Comparison of ENCODE assay signal across 21 cellular contexts in the genomic region with DNA sequence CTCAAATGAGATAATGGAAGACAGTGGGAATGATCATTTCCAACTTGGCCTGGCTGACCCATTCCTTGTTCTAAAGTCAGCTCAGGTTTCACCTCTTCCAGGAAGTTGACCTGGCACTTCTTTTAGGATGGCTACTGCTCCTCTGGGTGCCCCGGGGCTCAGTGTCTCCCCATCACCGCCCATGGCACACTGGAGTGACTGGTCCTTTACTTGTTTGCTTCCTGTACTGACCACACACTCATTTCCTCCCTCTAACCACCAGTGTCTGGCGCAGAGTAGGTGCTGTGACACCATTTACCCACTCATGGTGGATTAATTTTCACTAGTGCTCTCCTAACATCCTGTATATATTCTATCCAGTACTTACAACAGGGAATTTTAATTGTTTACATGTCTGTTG.
DNase-seq lines count a peak whose midpoint lies in the region; TF ChIP-seq lines count a peak whose summit lies in the region.
"Had no signal": no experiment of that assay in that cellular context is flagged by ENCODE, and none has a peak within 500 bp of the region (broad histone marks: within the 10 kb centered on the region; RNA-seq: fewer than 3 reads in every experiment).

No MANE protein-coding gene starts in this region.

- peaks cover 28% of the 10 kb centered on the region for H3K4me1 Mint-ChIP-seq in activated naive CD8-positive, alpha-beta T cell treated with anti-CD3 and anti-CD28 coated beads for 36 hours
- peaks cover 10% of the 10 kb centered on the region for H3K4me1 Mint-ChIP-seq in nephron progenitor cell
- H3K4me1 Mint-ChIP-seq: GM23338, IgD-negative memory B cell had no signal

- H3K36me3 Mint-ChIP-seq in activated naive CD8-positive, alpha-beta T cell treated with anti-CD3 and anti-CD28 coated beads for 36 hours, result peaks cover 28% of the 10 kb centered on the region
- H3K36me3 Mint-ChIP-seq in nephron progenitor cell (ENCODE audit: low read depth), result peaks cover 69% of the 10 kb centered on the region

- H4K20me1 ChIP-seq in BLaER1 treated with 17β-estradiol and CSF1 and Interleukin-3, amounts not matched to agents 10 nM and 100 nM, result no peaks in the 10 kb centered on the region

- no peaks in the 10 kb centered on the region for H3K27me3 ChIP-seq in BLaER1 treated with 17β-estradiol and CSF1 and Interleukin-3, amounts not matched to agents 10 nM and 100 nM
- H3K27me3 ChIP-seq: Peyer's patch, SJCRH30 had no signal

- H3K9me3 Mint-ChIP-seq in activated naive CD8-positive, alpha-beta T cell treated with anti-CD3 and anti-CD28 coated beads for 36 hours, result no peaks in the 10 kb centered on the region
- no peaks in the 10 kb centered on the region for H3K9me3 Mint-ChIP-seq in nephron progenitor cell
- H3K9me3 Mint-ChIP-seq: activated CD4-positive, alpha-beta T cell treated with anti-CD3 and anti-CD28 coated beads, Interleukin-2, amount 10 ng/mL, durations not matched to agents 7 days and 5 days; GM23338; IgD-negative memory B cell; naive B cell had no signal

- no peaks in the 10 kb centered on the region for H3K27me3 Mint-ChIP-seq in activated naive CD8-positive, alpha-beta T cell treated with anti-CD3 and anti-CD28 coated beads for 36 hours
- no peaks in the 10 kb centered on the region for H3K27me3 Mint-ChIP-seq in nephron progenitor cell (ENCODE audit: low read depth, poor library complexity)
- H3K27me3 Mint-ChIP-seq: activated CD4-positive, alpha-beta T cell treated with anti-CD3 and anti-CD28 coated beads, Interleukin-2, amount 10 ng/mL, durations not matched to agents 7 days and 5 days; activated CD8-positive, alpha-beta memory T cell treated with anti-CD3 and anti-CD28 coated beads, Interleukin-2, amount 10 ng/mL, durations not matched to agents 7 days and 5 days; IgD-negative memory B cell; naive B cell had no signal

- no peak overlapping the region for H3K4me3 ChIP-seq in BLaER1 treated with 17β-estradiol and CSF1 and Interleukin-3, amounts not matched to agents 10 nM and 100 nM
- H3K4me3 ChIP-seq: GM23338, Peyer's patch, SJCRH30 had no signal

- DNase-seq in ELR (ENCODE audit: low read depth) (peak; percentile 56), nephron progenitor cell (no peak), AG08396 (ENCODE audit: low spot score) (no peak)
- no peak for DNase-seq in activated naive CD8-positive, alpha-beta T cell treated with anti-CD3 and anti-CD28 coated beads for 36 hours
- DNase-seq in activated effector memory CD4-positive, alpha-beta T cell treated with anti-CD3 and anti-CD28 coated beads, Interleukin-2, amount 50 U/mL, for 16 hours, result no peak
- DNase-seq in stimulated activated CD4-positive, alpha-beta T cell treated with anti-CD3 and anti-CD28 coated beads, Interleukin-15, amount 100 ng/mL, for 24 hours, result no peak
- DNase-seq: activated CD4-positive, alpha-beta T cell treated with anti-CD3 and anti-CD28 coated beads, Interleukin-2, amount 10 ng/mL, durations not matched to agents 7 days and 5 days; activated CD8-positive, alpha-beta memory T cell treated with anti-CD3 and anti-CD28 coated beads, Interleukin-2, amount 10 ng/mL, durations not matched to agents 7 days and 5 days; DMS79; head of caudate nucleus; left cardiac atrium; mesendoderm; naive B cell; NCI-H1417; NCI-H2081 treated with DMSO at 0.1 percent for 48 hours; NCI-H446 treated with DMSO at 0.1 percent for 48 hours; Peyer's patch; SJCRH30 had no signal

- peak overlapping the region in 4 of 11 experiments; percentile 4 to 87 (median 83); a peak in 4 of 22 replicates for H3K9ac ChIP-seq in BLaER1 treated with 17β-estradiol and CSF1 and Interleukin-3, amounts not matched to agents 10 nM and 100 nM

- H3K4me1 ChIP-seq in BLaER1 treated with 17β-estradiol and CSF1 and Interleukin-3, amounts not matched to agents 10 nM and 100 nM, result peaks cover 39 to 65% (median 60%) of the 10 kb centered on the region in 10 experiments
- H3K4me1 ChIP-seq: Peyer's patch had no signal

- H3K27ac ChIP-seq in BLaER1 treated with 17β-estradiol and CSF1 and Interleukin-3, amounts not matched to agents 10 nM and 100 nM, result peak overlapping the region in 9 of 11 experiments; percentile 70 to 93 (median 80); a peak in 18 of 22 replicates
- H3K27ac ChIP-seq: Peyer's patch, SJCRH30 had no signal

- H3K4me2 ChIP-seq in BLaER1 treated with 17β-estradiol and CSF1 and Interleukin-3, amounts not matched to agents 10 nM and 100 nM, result peak overlapping the region; percentile 80 to 96 (median 92)
- H3K4me2 ChIP-seq: GM23338 had no signal

- no peak overlapping the region for H3K4me3 Mint-ChIP-seq in activated naive CD8-positive, alpha-beta T cell treated with anti-CD3 and anti-CD28 coated beads for 36 hours
- no peak overlapping the region for H3K4me3 Mint-ChIP-seq in nephron progenitor cell
- H3K4me3 Mint-ChIP-seq: activated CD4-positive, alpha-beta T cell treated with anti-CD3 and anti-CD28 coated beads, Interleukin-2, amount 10 ng/mL, durations not matched to agents 7 days and 5 days; activated CD8-positive, alpha-beta memory T cell treated with anti-CD3 and anti-CD28 coated beads, Interleukin-2, amount 10 ng/mL, durations not matched to agents 7 days and 5 days; GM23338; IgD-negative memory B cell; naive B cell had no signal

- H3K27ac Mint-ChIP-seq in activated naive CD8-positive, alpha-beta T cell treated with anti-CD3 and anti-CD28 coated beads for 36 hours, result peak overlapping the region; percentile 11
- peak overlapping the region; percentile 86 for H3K27ac Mint-ChIP-seq in nephron progenitor cell
- H3K27ac Mint-ChIP-seq: activated CD4-positive, alpha-beta T cell treated with anti-CD3 and anti-CD28 coated beads, Interleukin-2, amount 10 ng/mL, durations not matched to agents 7 days and 5 days; activated CD8-positive, alpha-beta memory T cell treated with anti-CD3 and anti-CD28 coated beads, Interleukin-2, amount 10 ng/mL, durations not matched to agents 7 days and 5 days; GM23338; IgD-negative memory B cell had no signal

- TF ChIP-seq CTCF in nephron progenitor cell (IDR thresholded peaks at IDR 0.05), result no peak

- H3K36me3 ChIP-seq in BLaER1 treated with 17β-estradiol and CSF1 and Interleukin-3, amounts not matched to agents 10 nM and 100 nM, result peaks cover 62 to 74% (median 68%) of the 10 kb centered on the region in 11 experiments

- no peaks in the 10 kb centered on the region for H3K9me3 ChIP-seq in BLaER1 treated with 17β-estradiol and CSF1 and Interleukin-3, amounts not matched to agents 10 nM and 100 nM (replicated peaks in 1 of 11)
- H3K9me3 ChIP-seq: Peyer's patch, SJCRH30 had no signal
